9 cellular contexts compared by ENCODE assay signal in genomic region chr2:42170619-42171395, GRCh38. TPM values are rescaled to one million over a fixed set of nuclear protein-coding genes. Genes with fewer than 3 reads are reported as not detected.
DNase-seq lines count a peak whose midpoint lies in the region; ATAC-seq, FAIRE-seq and TF ChIP-seq lines count a peak whose summit lies in the region.
"Had no signal": no experiment of that assay in that cellular context is flagged by ENCODE, and none has a peak within 500 bp of the region (broad histone marks: within the 10 kb centered on the region; RNA-seq: fewer than 3 reads in every experiment).

No MANE protein-coding gene starts in this region.

- intact Hi-C loops in ascending aorta (cut with DNase I) = no loop called here
- intact Hi-C loops in HepG2 (cut with micrococcal nuclease; ENCODE audit: unreplicated experiment) = loop anchor here (2.0 to 5.0 kb wide), 2 partner anchors 34 to 66 kb away; no protein-coding TSS in a partner anchor
- intact Hi-C loops in thyroid gland (cut with DNase I) = no loop called here

- no peak for DNase-seq in ascending aorta (ENCODE audit: low spot score in 2 of 2)
- no peak for DNase-seq in HepG2 (ENCODE audit: low spot score)
- DNase-seq in thyroid gland = no peak
- no peak for DNase-seq in NCI-H2171 (lab: John Stamatoyannopoulos, UW)
- DNase-seq: activated CD4-positive, alpha-beta T cell treated with anti-CD3 and anti-CD28 coated beads, Interleukin-2, amount 50 U/mL, for 1 hour; NCI-H345 had no signal

- no peak for TF ChIP-seq EP300 in HepG2 (IDR thresholded peaks at IDR 0.05; ENCODE audit: low read depth in 2 of 2, low read length in 2 of 2)
- no peak for TF ChIP-seq EP300 in HepG2 (CRISPR knock-in tag; IDR thresholded peaks at IDR 0.05; ENCODE audit: borderline replicate concordance)

- CTCF ChIA-PET in HEK293 (lab: Yijun Ruan, JAX) = interaction anchor here (0.5 to 5.7 kb wide), 6 partner anchors 13 to 80 kb away, joined by 3 to 23 read pairs (median 4); no protein-coding TSS in a partner anchor
- CTCF ChIA-PET in HepG2 (lab: Yijun Ruan, JAX; ENCODE audit: low intra/inter-chr PET ratio, low total read pairs) = interaction anchor here (0.8 kb wide), 1 partner anchor 75 kb away, joined by 5 read pairs; no protein-coding TSS in a partner anchor

- FAIRE-seq in HepG2 (lab: Jason Lieb, UNC) = no peak

- H3K79me2 ChIP-seq in HepG2 (ENCODE audit: insufficient read depth, low read length) = peaks cover 73% of the 10 kb centered on the region

- under 1% methylated on average over 9 of the region's 9 CpGs for WGBS in HepG2 (ENCODE audit: low lambda C conversion rate)
- WGBS in thyroid gland, 2 donors = 48 to 54% methylated on average over 9 of the region's 9 CpGs

- H3K36me3 ChIP-seq in HEK293 (ENCODE audit: control insufficient read depth in 2 of 2, insufficient read depth in 1 of 2, low read length in 2 of 2) (no peaks in the 10 kb centered on the region; a peak in 1 of 3 replicates), ascending aorta (no peaks in the 10 kb centered on the region), HepG2 (replicated peaks in 1 of 2; ENCODE audit: control insufficient read depth in 1 of 2, insufficient read depth in 2 of 2, low read length in 2 of 2) (peaks cover 1 to 25% of the 10 kb centered on the region in 2 experiments; a peak in 4 of 5 replicates), thyroid gland (no peaks in the 10 kb centered on the region)

- peak overlapping the region; percentile 94 for H3K9ac ChIP-seq in HepG2 (ENCODE audit: insufficient read depth, low read depth, low read length)

- peak overlapping the region; percentile 95 for H3K4me2 ChIP-seq in HepG2 (ENCODE audit: low read depth, low read length)

- H2AFZ ChIP-seq in HepG2 (ENCODE audit: low read length) = no peak overlapping the region

- H3K27ac ChIP-seq in HEK293 (ENCODE audit: extremely low read depth, low read depth, low read length) = peak overlapping the region; percentile 86
- H3K27ac ChIP-seq in ascending aorta = peak overlapping the region in 1 of 2 donors; percentile 92
- H3K27ac ChIP-seq in HepG2 (ENCODE audit: extremely low read length, insufficient read depth, low read length) = peak overlapping the region; percentile 78
- H3K27ac ChIP-seq in thyroid gland = peak overlapping the region; percentile 27 to 83 (median 83)

- peaks cover 26% of the 10 kb centered on the region for H3K4me1 ChIP-seq in HEK293 (ENCODE audit: control insufficient read depth, insufficient read depth, low read length)
- H3K4me1 ChIP-seq in ascending aorta = peaks cover 6 to 25% of the 10 kb centered on the region in 2 donors
- H3K4me1 ChIP-seq in HepG2 (ENCODE audit: insufficient read depth, low read length) = peaks cover 45% of the 10 kb centered on the region
- H3K4me1 ChIP-seq in thyroid gland = peaks cover 31 to 35% of the 10 kb centered on the region in 2 donors

- TF ChIP-seq CTCF in HEK293 (tag by site-specific recombination; IDR thresholded peaks at IDR 0.05) = no peak
- TF ChIP-seq CTCF in ascending aorta (IDR thresholded peaks at IDR 0.05) = no peak
- TF ChIP-seq CTCF in HepG2 (CRISPR knock-in tag; IDR thresholded peaks at IDR 0.05) = no peak
- TF ChIP-seq CTCF in thyroid gland (IDR thresholded peaks at IDR 0.05) = no peak

- in situ Hi-C loops in HepG2 (cut with HindIII; ENCODE audit: extremely low pct_ligation_motif_present, low pct_unique_long_range_greater_than_20kb) = loop anchor here (5.0 kb wide), 2 partner anchors 39 to 74 kb away; no protein-coding TSS in a partner anchor

- H3K4me3 ChIP-seq in HEK293 (ENCODE audit: low read depth, low read length) = peak overlapping the region; percentile 71
- peak overlapping the region; percentile 89 to 96 for H3K4me3 ChIP-seq in ascending aorta
- H3K4me3 ChIP-seq in HepG2 (replicated peaks in 1 of 3; ENCODE audit: insufficient read depth in 1 of 3, low read depth in 2 of 3, low read length in 3 of 3) = peak overlapping the region; percentile 95 to 98 (median 95)
- peak overlapping the region in 2 of 3 donors; percentile 64 to 93 for H3K4me3 ChIP-seq in thyroid gland (replicated peaks in 1 of 3)

- no peak for TF ChIP-seq RAD21 in HepG2 (CRISPR knock-in tag; IDR thresholded peaks at IDR 0.05)

- POLR2A ChIA-PET in HEK293 (lab: Yijun Ruan, JAX) = interaction anchor here (0.9 to 1.4 kb wide), 5 partner anchors 9 to 38 kb away, joined by 3 to 5 read pairs (median 4); no protein-coding TSS in a partner anchor
- POLR2A ChIA-PET in HepG2 (lab: Yijun Ruan, JAX) = interaction anchor here (0.8 to 3.4 kb wide), 15 partner anchors 11 to 79 kb away, joined by 3 to 18 read pairs (median 6); no protein-coding TSS in a partner anchor

- H3K27me3 ChIP-seq in ascending aorta (no peaks in the 10 kb centered on the region), HepG2 (ENCODE audit: control insufficient read depth in 1 of 2, insufficient read depth in 2 of 2, low read length in 2 of 2) (no peaks in the 10 kb centered on the region; a peak in 1 of 5 replicates), thyroid gland (no peaks in the 10 kb centered on the region)

- ATAC-seq in HepG2 = no peak
- no peak for ATAC-seq in HG02884 (IDR thresholded peaks at IDR 0.05; ENCODE audit: unreplicated experiment)
- no peak for ATAC-seq in GM19328 (IDR thresholded peaks at IDR 0.05; ENCODE audit: unreplicated experiment)

- BruUV-seq in HepG2 (replicated peaks; lab: Mats Ljungman, UMichigan) = no TSS peak

- H4K20me1 ChIP-seq in HepG2 (ENCODE audit: insufficient read depth, low read length) = peaks cover 30% of the 10 kb centered on the region

- TF ChIP-seq POLR2A in HepG2 (IDR thresholded peaks at IDR 0.05; ENCODE audit: insufficient read depth in 1 of 2, low read depth in 2 of 2, low read length in 2 of 2) = no peak
- no peak for TF ChIP-seq POLR2A in thyroid gland (IDR thresholded peaks at IDR 0.05)

- H3K9me3 ChIP-seq in HEK293 (ENCODE audit: control insufficient read depth, insufficient read depth, low read depth, low read length) = no peaks in the 10 kb centered on the region
- no peaks in the 10 kb centered on the region for H3K9me3 ChIP-seq in ascending aorta
- H3K9me3 ChIP-seq in HepG2 (ENCODE audit: low read length) = no peaks in the 10 kb centered on the region
- no peaks in the 10 kb centered on the region for H3K9me3 ChIP-seq in thyroid gland

TF ChIP-seq in HEK293, 187 proteins besides CTCF, POLR2A, EP300 and RAD21 (continues in another document):
- TF ChIP-seq ZNF792 (tag by site-specific recombination; IDR thresholded peaks at IDR 0.05) (no peak), MZF1 (tag by site-specific recombination; IDR thresholded peaks at IDR 0.05; ENCODE audit: borderline replicate concordance) (no peak), ZNF701 (tag by site-specific recombination; IDR thresholded peaks at IDR 0.05) (no peak), ZNF624 (tag by site-specific recombination; IDR thresholded peaks at IDR 0.05) (no peak), ZNF645 (tag by site-specific recombination; IDR thresholded peaks at IDR 0.05) (no peak)

TF ChIP-seq in HepG2, 621 proteins besides CTCF, POLR2A, EP300 and RAD21 (continues in another document):
- TF ChIP-seq ZNF577 (CRISPR knock-in tag; IDR thresholded peaks at IDR 0.05; ENCODE audit: borderline replicate concordance, low read depth) (no peak), ZNF713 (CRISPR knock-in tag; IDR thresholded peaks at IDR 0.05) (no peak), SETDB1 (CRISPR knock-in tag; IDR thresholded peaks at IDR 0.05; ENCODE audit: borderline replicate concordance) (0 out of 2 replicates have a peak, but pooled peaks have one; percentile 59), KAT7 (CRISPR knock-in tag; IDR thresholded peaks at IDR 0.05; ENCODE audit: borderline replicate concordance) (peak; percentile 60), NKX3-1 (CRISPR knock-in tag; IDR thresholded peaks at IDR 0.05) (no peak)

RNA-seq across cellular contexts. Expression of gene EML4, which starts 1.7 kb away (rescaled TPM):
- 25.2 TPM for total RNA-seq in ascending aorta
- total RNA-seq in HepG2 (2016; rRNA removed; fragmentation: Illumina TruSeq; extraction: Trizol) = 243 and 362 TPM in 2 replicates
- total RNA-seq in HepG2 (2016; cell fraction: cytosol; rRNA removed; fragmentation: Illumina TruSeq; extraction: Trizol; ENCODE audit: low read depth) = 33.1 and 38.2 TPM in 2 replicates
- total RNA-seq in HepG2 (2016; cell fraction: insoluble cytoplasmic fraction; rRNA removed; fragmentation: Illumina TruSeq; extraction: Trizol) = 236 and 353 TPM in 2 replicates
- 84.2 and 89.8 TPM in 2 replicates for total RNA-seq in HepG2 (2016; cell fraction: membrane; rRNA removed; fragmentation: Illumina TruSeq; extraction: Trizol)
- total RNA-seq in HepG2 (2016; cell fraction: nucleus; rRNA removed; fragmentation: Illumina TruSeq; extraction: Trizol) = 261 and 283 TPM in 2 replicates
- polyA plus RNA-seq in HepG2 (2011; rRNA removed) = 355 and 476 TPM in 2 replicates
- polyA plus RNA-seq in HepG2 (2011; cell fraction: cytosol; rRNA removed) = 199 and 296 TPM in 2 replicates
- 364 and 369 TPM in 2 replicates for polyA plus RNA-seq in HepG2 (2011; cell fraction: nucleus; rRNA removed)
- 244 and 400 TPM in 2 replicates for polyA plus RNA-seq in HepG2 (2012)
- polyA plus RNA-seq in HepG2 (2016; cell fraction: cytosol; fragmentation: Illumina TruSeq; extraction: Trizol; ENCODE audit: low read depth) = 6.9 and 8.0 TPM in 2 replicates
- 247 and 266 TPM in 2 replicates for polyA plus RNA-seq in HepG2 (2016; cell fraction: insoluble cytoplasmic fraction; fragmentation: Illumina TruSeq; extraction: Trizol; ENCODE audit: low read depth)
- 32.1 and 33.7 TPM in 2 replicates for polyA plus RNA-seq in HepG2 (2016; cell fraction: membrane; fragmentation: Illumina TruSeq; extraction: Trizol; ENCODE audit: low read depth)
- polyA plus RNA-seq in HepG2 (2016; cell fraction: nucleus; fragmentation: Illumina TruSeq; extraction: Trizol; ENCODE audit: insufficient read depth, low read depth) = 219 and 231 TPM in 2 replicates
- polyA minus RNA-seq in HepG2 (2011; rRNA and poly(A)+ RNA removed; ENCODE audit: low replicate concordance) = 36.9 and 556 TPM in 2 replicates
- 400 and 421 TPM in 2 replicates for polyA minus RNA-seq in HepG2 (2011; cell fraction: cytosol; rRNA and poly(A)+ RNA removed)
- polyA minus RNA-seq in HepG2 (2011; cell fraction: nucleus; rRNA and poly(A)+ RNA removed) = 1,279 and 1,350 TPM in 2 replicates
- total RNA-seq in thyroid gland = 10 to 100 TPM; 52.5 to 67.2 (median 64.7) TPM

Comparison
In these comparisons a context has a peak if more than half of its experiments do, and no peak if none do; other contexts are left out.
1. Of the 63 proteins assayed by ChIP-seq in both HepG2 and HEK293: peak only in HepG2: SETDB1 and ZNF670; only in HEK293: none; in both: none; in neither: 61.